Comparison of ENCODE assay signal across 10 cellular contexts in the genomic region with DNA sequence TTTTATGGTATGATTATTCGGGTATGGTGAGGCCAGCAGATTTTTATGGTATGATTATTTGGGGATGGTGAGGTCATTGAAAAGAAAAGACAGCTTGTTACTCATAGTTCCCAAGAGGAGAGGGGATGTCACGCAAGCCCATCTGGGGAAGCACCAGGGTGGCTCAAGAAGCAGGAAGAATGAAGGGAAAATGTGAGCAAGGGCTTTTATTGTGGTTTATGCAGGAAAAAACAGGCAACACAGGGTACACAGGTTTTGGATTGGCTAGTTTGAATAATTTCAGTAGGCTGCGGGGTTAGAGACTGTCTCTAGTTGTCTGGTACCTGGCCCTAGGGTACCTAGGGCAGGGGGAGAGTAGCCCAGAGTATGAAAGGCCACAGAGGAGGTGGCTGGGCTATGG. TPM values are rescaled to one million over a fixed set of nuclear protein-coding genes. Genes with fewer than 3 reads are reported as not detected.
DNase-seq lines count a peak whose midpoint lies in the region; ATAC-seq and TF ChIP-seq lines count a peak whose summit lies in the region.
"Had no signal": no experiment of that assay in that cellular context is flagged by ENCODE, and none has a peak within 500 bp of the region (broad histone marks: within the 10 kb centered on the region; RNA-seq: fewer than 3 reads in every experiment).

No MANE protein-coding gene starts in this region.

- H3K36me3 Mint-ChIP-seq in nephron (ENCODE audit: low read depth) = peaks cover 82% of the 10 kb centered on the region

- peak; percentile 32 for ATAC-seq in GM18858 (IDR thresholded peaks at IDR 0.05; ENCODE audit: unreplicated experiment)
- ATAC-seq in GM21423 (IDR thresholded peaks at IDR 0.05; ENCODE audit: unreplicated experiment) = no peak
- no peak for ATAC-seq in GM18520 (IDR thresholded peaks at IDR 0.05; ENCODE audit: unreplicated experiment)
- ATAC-seq: T-helper 17 cell had no signal

- H3K36me3 ChIP-seq in BLaER1 = peaks cover 15% of the 10 kb centered on the region
- H3K36me3 ChIP-seq in adipocyte (ENCODE audit: control insufficient read depth, insufficient read depth, low read length, severe bottlenecking) = peaks cover 19% of the 10 kb centered on the region
- no peaks in the 10 kb centered on the region for H3K36me3 ChIP-seq in Karpas-422 (ENCODE audit: insufficient read depth, low read length)

- H3K4me3 ChIP-seq in BLaER1 (no peak overlapping the region), adipocyte (ENCODE audit: low read length) (peak overlapping the region; percentile 17), Karpas-422 (ENCODE audit: low read length) (no peak overlapping the region)

- H4K20me1 ChIP-seq in BLaER1 = no peaks in the 10 kb centered on the region
- no peaks in the 10 kb centered on the region for H4K20me1 ChIP-seq in Karpas-422 (ENCODE audit: insufficient read depth, low read depth, low read length)

- H3K27me3 Mint-ChIP-seq in nephron (ENCODE audit: low read depth) = no peaks in the 10 kb centered on the region
- H3K27me3 Mint-ChIP-seq: T-helper 17 cell had no signal

- peak overlapping the region; percentile 77 for H3K27ac ChIP-seq in BLaER1
- no peak overlapping the region for H3K27ac ChIP-seq in Karpas-422 (ENCODE audit: low read length)

- H3K9me2 ChIP-seq in Karpas-422 (replicated peaks; ENCODE audit: insufficient read depth, low read length) = no peaks in the 10 kb centered on the region

- no peaks in the 10 kb centered on the region for H3K79me2 ChIP-seq in Karpas-422 (ENCODE audit: low read length)

- peak overlapping the region; percentile 3 to 91 (median 51) for H3K27ac Mint-ChIP-seq in nephron
- H3K27ac Mint-ChIP-seq: T-helper 17 cell had no signal

- TF ChIP-seq CTCF in nephron (IDR thresholded peaks at IDR 0.05; ENCODE audit: unreplicated experiment in 3 of 3) = no peak

- H3K9me3 Mint-ChIP-seq in nephron = peaks cover 12% of the 10 kb centered on the region

- H3K4me3 Mint-ChIP-seq in nephron = no peak overlapping the region
- H3K4me3 Mint-ChIP-seq: T-helper 17 cell had no signal

- peaks cover 61% of the 10 kb centered on the region for H3K4me1 Mint-ChIP-seq in nephron

- H3K9me3 ChIP-seq in BLaER1 (no peaks in the 10 kb centered on the region), adipocyte (ENCODE audit: control insufficient read depth, low read length) (no peaks in the 10 kb centered on the region), Karpas-422 (ENCODE audit: low read length) (no peaks in the 10 kb centered on the region)

- no peaks in the 10 kb centered on the region for H3K27me3 ChIP-seq in BLaER1
- no peaks in the 10 kb centered on the region for H3K27me3 ChIP-seq in adipocyte (replicated peaks; ENCODE audit: control insufficient read depth, insufficient read depth, low read length)
- H3K27me3 ChIP-seq in Karpas-422 (ENCODE audit: low read length) = no peaks in the 10 kb centered on the region

- H3K9ac ChIP-seq in BLaER1 (peak overlapping the region; percentile 40; the same call in 1 of the 2 replicates), adipocyte (ENCODE audit: low read length) (peak overlapping the region; percentile 83), Karpas-422 (ENCODE audit: low read length) (no peak overlapping the region)

- H3K4me2 ChIP-seq in BLaER1 (peak overlapping the region; percentile 77), Karpas-422 (ENCODE audit: low read depth, low read length, poor library complexity, severe bottlenecking) (no peak overlapping the region)

- H3K4me1 ChIP-seq in BLaER1 = peaks cover 32% of the 10 kb centered on the region
- peaks cover 72% of the 10 kb centered on the region for H3K4me1 ChIP-seq in adipocyte (ENCODE audit: control insufficient read depth, insufficient read depth, low read length)
- H3K4me1 ChIP-seq in Karpas-422 (ENCODE audit: low read length) = no peaks in the 10 kb centered on the region

- H2AFZ ChIP-seq in Karpas-422 (ENCODE audit: low read length) = no peak overlapping the region

- DNase-seq in adipocyte (ENCODE audit: low read depth) (peak; percentile 78), Karpas-422 (no peak), HUDEP-2 (lab: John Stamatoyannopoulos, UW; ENCODE audit: unreplicated experiment in 76 of 76) (no peak)
- DNase-seq: amygdala, T-helper 17 cell had no signal

RNA-seq across cellular contexts. Expression of gene DGKI, which starts 26.8 kb away (rescaled TPM):
- not detected in 2 replicates for total RNA-seq in Karpas-422 (2014; rRNA removed; shearing (Covaris generic); ENCODE audit: low replicate concordance)
